Comparison of ENCODE assay signal across 12 cellular contexts in genomic region chr6:75418233-75418632, GRCh38.
DNase-seq lines count a peak whose midpoint lies in the region; ATAC-seq, FAIRE-seq and TF ChIP-seq lines count a peak whose summit lies in the region.
"Had no signal": no experiment of that assay in that cellular context is flagged by ENCODE, and none has a peak within 500 bp of the region (broad histone marks: within the 10 kb centered on the region; RNA-seq: fewer than 3 reads in every experiment).

No MANE protein-coding gene starts in this region.

- H3K9ac ChIP-seq in HepG2 (ENCODE audit: insufficient read depth, low read depth, low read length), result no peak overlapping the region
- no peak overlapping the region for H3K9ac ChIP-seq in K562 (ENCODE audit: insufficient read depth in 1 of 2, low read depth in 2 of 2, low read length in 2 of 2)

- no peaks in the 10 kb centered on the region for H3K4me1 Mint-ChIP-seq in effector memory CD8-positive, alpha-beta T cell (ENCODE audit: low read depth in 2 of 2)
- H3K4me1 Mint-ChIP-seq: IgD-negative memory B cell had no signal

- no peak overlapping the region for H3K4me3 ChIP-seq in right lobe of liver
- no peak overlapping the region for H3K4me3 ChIP-seq in HepG2 (replicated peaks in 1 of 3; ENCODE audit: insufficient read depth in 1 of 3, low read depth in 2 of 3, low read length in 3 of 3)
- H3K4me3 ChIP-seq in K562, result no peak overlapping the region
- H3K4me3 ChIP-seq in mucosa of descending colon, result no peak overlapping the region

- H3K79me2 ChIP-seq in HepG2 (ENCODE audit: insufficient read depth, low read length), result no peaks in the 10 kb centered on the region
- H3K79me2 ChIP-seq in K562 (ENCODE audit: control insufficient read depth, insufficient read depth, low read length), result no peaks in the 10 kb centered on the region

- H3K4me1 ChIP-seq in right lobe of liver, result no peaks in the 10 kb centered on the region
- H3K4me1 ChIP-seq in HepG2 (ENCODE audit: insufficient read depth, low read length), result no peaks in the 10 kb centered on the region
- no peaks in the 10 kb centered on the region for H3K4me1 ChIP-seq in K562 (replicated peaks in 1 of 2; ENCODE audit: control insufficient read depth in 2 of 2, insufficient read depth in 2 of 2, low read length in 2 of 2)
- H3K4me1 ChIP-seq in mucosa of descending colon (ENCODE audit: low read depth), result no peaks in the 10 kb centered on the region

- no peaks in the 10 kb centered on the region for H3K36me3 ChIP-seq in right lobe of liver
- no peaks in the 10 kb centered on the region for H3K36me3 ChIP-seq in HepG2 (replicated peaks in 1 of 2; ENCODE audit: control insufficient read depth in 1 of 2, insufficient read depth in 2 of 2, low read length in 2 of 2)
- no peaks in the 10 kb centered on the region for H3K36me3 ChIP-seq in K562 (ENCODE audit: control insufficient read depth, insufficient read depth, low read length)
- H3K36me3 ChIP-seq in mucosa of descending colon (ENCODE audit: low read depth), result no peaks in the 10 kb centered on the region

- POLR2A ChIA-PET in HepG2 (lab: Yijun Ruan, JAX) (no interaction called here), K562 (lab: Yijun Ruan, JAX) (no interaction called here)

- H3K27me3 ChIP-seq in right lobe of liver, result no peaks in the 10 kb centered on the region
- no peaks in the 10 kb centered on the region; a peak in 1 of 5 replicates for H3K27me3 ChIP-seq in HepG2 (ENCODE audit: control insufficient read depth in 1 of 2, insufficient read depth in 2 of 2, low read length in 2 of 2)
- H3K27me3 ChIP-seq in K562 (ENCODE audit: control insufficient read depth in 2 of 2, insufficient read depth in 2 of 2, low read length in 2 of 2), result 0 out of 5 replicates have a peak, but pooled peaks cover 0 to 2% of the 10 kb centered on the region in 2 experiments

- H3K9me1 ChIP-seq in K562 (ENCODE audit: control insufficient read depth, insufficient read depth, low read length), result no peaks in the 10 kb centered on the region

- no TSS peak for BruUV-seq in HepG2 (replicated peaks; lab: Mats Ljungman, UMichigan)
- no TSS peak for BruUV-seq in K562 (replicated peaks; lab: Mats Ljungman, UMichigan)

- peaks cover 15 to 41% of the 10 kb centered on the region in 2 donors for H3K27me3 Mint-ChIP-seq in effector memory CD8-positive, alpha-beta T cell

- FAIRE-seq in HepG2 (lab: Jason Lieb, UNC), result no peak
- FAIRE-seq in K562 (lab: Jason Lieb, UNC), result no peak

- no peak for TF ChIP-seq CTCF in right lobe of liver (IDR thresholded peaks at IDR 0.05)
- no peak for TF ChIP-seq CTCF in HepG2 (CRISPR knock-in tag; IDR thresholded peaks at IDR 0.05)
- no peak for TF ChIP-seq CTCF in K562 (IDR thresholded peaks at IDR 0.05 in 2 of 3, conservative IDR thresholded peaks at IDR 0.05 in 1 of 3; ENCODE audit: insufficient read depth in 2 of 3, low read depth in 1 of 3, low read length in 3 of 3)
- no peak for TF ChIP-seq CTCF in mucosa of descending colon (IDR thresholded peaks at IDR 0.05)

- in situ Hi-C loops in HepG2 (cut with HindIII; ENCODE audit: extremely low pct_ligation_motif_present, low pct_unique_long_range_greater_than_20kb), result no loop called here
- in situ Hi-C loops in K562 (cut with MboI), result no loop called here

- TF ChIP-seq RAD21 in HepG2 (CRISPR knock-in tag; IDR thresholded peaks at IDR 0.05) (no peak), K562 (CRISPR knock-in tag; conservative IDR thresholded peaks at IDR 0.05 in 1 of 2, IDR thresholded peaks at IDR 0.05 in 1 of 2) (no peak)

- DNase-seq in right lobe of liver, result no peak
- DNase-seq in HepG2 (ENCODE audit: low spot score), result no peak
- DNase-seq in K562 (ENCODE audit: extremely low read depth in 1 of 4, low spot score in 3 of 4), result no peak
- no peak for DNase-seq in NCI-H2171 (lab: John Stamatoyannopoulos, UW)
- no peak for DNase-seq in activated effector memory CD4-positive, alpha-beta T cell treated with anti-CD3 and anti-CD28 coated beads, Interleukin-2, amount 50 U/mL, for 16 hours
- no peak for DNase-seq in effector memory CD8-positive, alpha-beta T cell
- no peak for DNase-seq in mucosa of descending colon
- DNase-seq: activated CD8-positive, alpha-beta memory T cell treated with anti-CD3 and anti-CD28 coated beads, Interleukin-2, amount 50 U/mL, for 48 hours; AML-193; SHP77 had no signal

- H4K20me1 ChIP-seq in HepG2 (ENCODE audit: insufficient read depth, low read length) (no peaks in the 10 kb centered on the region), K562 (replicated peaks; ENCODE audit: control insufficient read depth, insufficient read depth, low read length) (no peaks in the 10 kb centered on the region)

- no peak overlapping the region for H3K27ac ChIP-seq in right lobe of liver
- H3K27ac ChIP-seq in HepG2 (ENCODE audit: extremely low read length, insufficient read depth, low read length), result no peak overlapping the region
- H3K27ac ChIP-seq in K562 (ENCODE audit: extremely low read depth, low read depth, low read length), result no peak overlapping the region

- H3K9me3 ChIP-seq in right lobe of liver, result no peaks in the 10 kb centered on the region
- H3K9me3 ChIP-seq in HepG2 (ENCODE audit: low read length), result no peaks in the 10 kb centered on the region
- no peaks in the 10 kb centered on the region for H3K9me3 ChIP-seq in K562 (replicated peaks; ENCODE audit: control insufficient read depth, insufficient read depth, low read depth, low read length)
- no peaks in the 10 kb centered on the region for H3K9me3 ChIP-seq in mucosa of descending colon

- H2AFZ ChIP-seq in HepG2 (ENCODE audit: low read length), result no peak overlapping the region
- H2AFZ ChIP-seq in K562 (ENCODE audit: low read depth, low read length), result no peak overlapping the region

- H3K36me3 Mint-ChIP-seq in effector memory CD8-positive, alpha-beta T cell (ENCODE audit: insufficient read depth), result no peaks in the 10 kb centered on the region
- H3K36me3 Mint-ChIP-seq: IgD-negative memory B cell had no signal

- intact Hi-C loops in right lobe of liver (cut with DNase I) (no loop called here), HepG2 (cut with micrococcal nuclease; ENCODE audit: unreplicated experiment) (no loop called here), K562 (cut with micrococcal nuclease) (no loop called here), mucosa of descending colon (cut with DNase I, micrococcal nuclease) (no loop called here)

- TF ChIP-seq POLR2A in right lobe of liver (IDR thresholded peaks at IDR 0.05) (no peak), HepG2 (IDR thresholded peaks at IDR 0.05; ENCODE audit: insufficient read depth in 1 of 2, low read depth in 2 of 2, low read length in 2 of 2) (no peak), K562 (conservative IDR thresholded peaks at IDR 0.05) (no peak)

- CTCF ChIA-PET in HepG2 (lab: Yijun Ruan, JAX; ENCODE audit: low intra/inter-chr PET ratio, low total read pairs) (no interaction called here), K562 (lab: Yijun Ruan, JAX; ENCODE audit: low intra/inter-chr PET ratio) (no interaction called here)

- no peaks in the 10 kb centered on the region for H3K9me3 Mint-ChIP-seq in effector memory CD8-positive, alpha-beta T cell
- H3K9me3 Mint-ChIP-seq: IgD-negative memory B cell had no signal

- peak in 3 of 4 donors; percentile 28 to 79 (median 60) for ATAC-seq in right lobe of liver
- ATAC-seq in HepG2, result no peak
- peak; percentile 95 for ATAC-seq in HG03196 (IDR thresholded peaks at IDR 0.05; ENCODE audit: unreplicated experiment)
- ATAC-seq in K562, result no peak
- ATAC-seq in effector memory CD8-positive, alpha-beta T cell (replicated peaks), result no peak
- no peak for ATAC-seq in mucosa of descending colon

- no peak for TF ChIP-seq EP300 in HepG2 (IDR thresholded peaks at IDR 0.05; ENCODE audit: low read depth in 2 of 2, low read length in 2 of 2)
- TF ChIP-seq EP300 in HepG2 (CRISPR knock-in tag; IDR thresholded peaks at IDR 0.05; ENCODE audit: borderline replicate concordance), result no peak
- TF ChIP-seq EP300 in K562 (IDR thresholded peaks at IDR 0.05; ENCODE audit: low read length), result no peak

- H3K4me2 ChIP-seq in HepG2 (ENCODE audit: low read depth, low read length), result no peak overlapping the region
- no peak overlapping the region for H3K4me2 ChIP-seq in K562 (ENCODE audit: insufficient read depth, low read length)

- no peak overlapping the region for H3K4me3 Mint-ChIP-seq in effector memory CD8-positive, alpha-beta T cell
- H3K4me3 Mint-ChIP-seq: IgD-negative memory B cell had no signal

- H3K27ac Mint-ChIP-seq in effector memory CD8-positive, alpha-beta T cell, result no peak overlapping the region
- H3K27ac Mint-ChIP-seq: IgD-negative memory B cell had no signal

TF ChIP-seq in HepG2, 621 proteins besides CTCF, POLR2A, EP300 and RAD21:
- no peak for TF ChIP-seq KDM4B (CRISPR knock-in tag; IDR thresholded peaks at IDR 0.05)
- no peak for TF ChIP-seq ADNP (CRISPR knock-in tag; IDR thresholded peaks at IDR 0.05)
- no peak for TF ChIP-seq GATA4 (IDR thresholded peaks at IDR 0.05; ENCODE audit: borderline replicate concordance, low read depth)
- TF ChIP-seq MAFK (conservative IDR thresholded peaks at IDR 0.05 in 1 of 2, IDR thresholded peaks at IDR 0.05 in 1 of 2; ENCODE audit: low read length in 2 of 2), result 0 out of 4 replicates have a peak, but pooled peaks of 1 of the 2 experiments have one; percentile 6

TF ChIP-seq in K562, 482 proteins besides CTCF, POLR2A, EP300 and RAD21:
- TF ChIP-seq AFF4 (CRISPR knock-in tag; IDR thresholded peaks at IDR 0.05), result no peak
- peak; percentile 38; the same call in 1 of the 2 replicates for TF ChIP-seq ZNF316 (IDR thresholded peaks at IDR 0.05)

Comparison
In these comparisons a context has a peak if more than half of its experiments do, and no peak if none do; other contexts are left out.
1. ATAC-seq: peak in right lobe of liver (3 of 4) and HG03196 (single experiment); none in HepG2 (single experiment), K562 (single experiment), effector memory CD8-positive, alpha-beta T cell (single experiment) and mucosa of descending colon (single experiment).